1 cellular context compared by ENCODE assay signal in genomic region chr21:45618846-45619485, GRCh38.
A peak's percentile ranks its signal among the peaks of the same experiment; 100 is the strongest.
TF ChIP-seq lines count a peak whose summit lies in the region.

No MANE protein-coding gene starts in this region.

TF ChIP-seq in K562, 482 proteins besides CTCF, POLR2A, EP300 and RAD21 (continued from another document):
- TF ChIP-seq ZNF407 (IDR thresholded peaks at IDR 0.05; ENCODE audit: low read depth) (no peak), MTA1 (IDR thresholded peaks at IDR 0.05; ENCODE audit: borderline replicate concordance) (no peak), RUNX1 (IDR thresholded peaks at IDR 0.05; ENCODE audit: low read depth) (no peak), ZNF316 (IDR thresholded peaks at IDR 0.05) (peak; percentile 52), CTCFL (IDR thresholded peaks at IDR 0.05; ENCODE audit: borderline replicate concordance, insufficient read depth, low read depth, low read length, poor library complexity, severe bottlenecking) (no peak), ARID2 (IDR thresholded peaks at IDR 0.05) (no peak), ZNF398 (CRISPR knock-in tag; IDR thresholded peaks at IDR 0.05) (no peak), CAMTA2 (CRISPR knock-in tag; conservative IDR thresholded peaks at IDR 0.05) (no peak), GABPB2 (CRISPR knock-in tag; conservative IDR thresholded peaks at IDR 0.05) (no peak), ZNF444 (CRISPR knock-in tag; IDR thresholded peaks at IDR 0.05) (no peak), RBM39 (optimal IDR thresholded peaks at IDR 0.05; ENCODE audit: low read depth, low read length) (no peak), TRIM24 (IDR thresholded peaks at IDR 0.05) (no peak), SAFB (IDR thresholded peaks at IDR 0.05; ENCODE audit: borderline replicate concordance, low read depth, low read length) (no peak), BACH1 (tag; IDR thresholded peaks at IDR 0.05) (0 out of 2 replicates have a peak, but pooled peaks have one; percentile 49), NCOR1 (IDR thresholded peaks at IDR 0.05) (no peak), MAFG (tag; conservative IDR thresholded peaks at IDR 0.05) (peak; percentile 55; the same call in 1 of the 2 replicates), XRCC5 (IDR thresholded peaks at IDR 0.05; ENCODE audit: low read depth, low read length) (no peak), POLR2B (IDR thresholded peaks at IDR 0.05; ENCODE audit: low read depth, partially characterized antibody) (no peak), ILK (tag; IDR thresholded peaks at IDR 0.05; ENCODE audit: borderline replicate concordance, low read depth) (no peak)
